17 cellular contexts compared by ENCODE assay signal in genomic region chr4:124192544-124192943, GRCh38.
"Had no signal": no experiment of that assay in that cellular context is flagged by ENCODE, and none has a peak within 500 bp of the region (broad histone marks: within the 10 kb centered on the region; RNA-seq: fewer than 3 reads in every experiment).

No MANE protein-coding gene starts in this region.

- H3K36me3 ChIP-seq: stomach, suprapubic skin, thoracic aorta, thyroid gland, tibial artery, tibial nerve, transverse colon, upper lobe of left lung, upper lobe of right lung, uterus, vagina had no signal

- ATAC-seq: stimulated activated effector memory CD8-positive, alpha-beta T cell treated with anti-CD3 and anti-CD28 coated beads, Interleukin-12 subunit alpha, Interleukin-12 subunit beta, amount 100 ng/mL, for 72 hours; stimulated activated memory B cell treated with anti-CD40 and anti-IgM and Interleukin-4, amounts not matched to agents 10 μg/mL and 1 μg/mL and 100 μg/mL, for 72 hours; stimulated activated naive B cell treated with anti-CD40 and anti-IgM and Interleukin-4, amounts not matched to agents 10 μg/mL and 1 μg/mL and 100 μg/mL, for 72 hours; stimulated activated naive CD8-positive, alpha-beta T cell treated with anti-CD3 and anti-CD28 coated beads, Interleukin-15, amount 100 ng/mL, for 72 hours; stimulated activated naive CD8-positive, alpha-beta T cell treated with anti-CD3 and anti-CD28 coated beads, Interleukin-15, Interleukin-2, amounts not matched to agents 100 U/mL and 50 U/mL, for 24 hours; upper lobe of right lung had no signal

- H3K27ac ChIP-seq: stomach, suprapubic skin, testis, thoracic aorta, thyroid gland, tibial artery, tibial nerve, transverse colon, upper lobe of left lung, upper lobe of right lung, uterus, vagina had no signal

- H3K4me3 ChIP-seq: stomach, suprapubic skin, testis, thoracic aorta, thyroid gland, tibial artery, tibial nerve, transverse colon, upper lobe of left lung, upper lobe of right lung, uterus, vagina had no signal

- H3K4me1 ChIP-seq: suprapubic skin, testis, thyroid gland, tibial nerve, transverse colon, upper lobe of left lung, upper lobe of right lung, uterus, vagina had no signal

- H3K9me3 ChIP-seq: suprapubic skin, testis, thyroid gland, transverse colon, upper lobe of right lung, vagina had no signal
